2 cellular contexts compared by ENCODE assay signal in the genomic region with DNA sequence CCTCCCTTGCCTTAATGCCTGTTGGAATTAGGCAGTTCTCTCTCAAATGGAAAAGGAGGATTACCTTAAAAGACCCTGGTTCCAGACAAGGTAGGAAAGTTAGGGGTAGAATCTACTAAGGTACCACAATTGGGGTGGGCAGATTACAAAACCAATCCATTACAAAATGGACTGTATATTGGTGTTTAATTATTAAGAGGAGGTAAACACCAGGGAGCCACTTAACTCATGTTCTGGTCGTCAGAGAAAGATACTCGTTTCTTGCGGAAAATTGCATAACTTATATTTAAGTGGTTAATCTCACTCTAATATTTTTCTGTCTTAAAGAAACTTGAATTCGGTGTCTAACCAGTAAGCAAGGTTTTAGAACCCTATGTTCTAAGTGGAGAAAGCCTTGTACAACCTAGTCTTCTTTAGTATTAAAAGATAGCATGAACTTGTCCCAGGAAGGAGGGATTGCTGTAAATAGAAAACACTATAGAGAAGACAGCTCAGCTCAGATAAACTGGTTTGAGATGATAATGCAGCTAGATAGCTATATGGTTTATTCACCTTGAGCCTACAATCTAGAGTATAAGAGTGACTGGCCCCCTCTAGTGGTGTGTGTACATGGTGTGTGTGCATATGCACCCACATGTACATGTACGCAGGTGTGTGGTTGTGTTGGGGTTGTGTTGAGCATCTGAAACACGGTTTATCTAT.
TF ChIP-seq lines count a peak whose summit lies in the region.

No MANE protein-coding gene starts in this region.

TF ChIP-seq in K562, 482 proteins besides CTCF, POLR2A, EP300 and RAD21 (continued from another document and continues in another):
- TF ChIP-seq FOXP4 (CRISPR knock-in tag; IDR thresholded peaks at IDR 0.05; ENCODE audit: borderline replicate concordance): no peak
- no peak for TF ChIP-seq ZNF589 (CRISPR knock-in tag; IDR thresholded peaks at IDR 0.05; ENCODE audit: low read depth)
- no peak for TF ChIP-seq BRCA1 (IDR thresholded peaks at IDR 0.05)
- TF ChIP-seq BRCA1 (CRISPR knock-in tag; IDR thresholded peaks at IDR 0.05): no peak
- no peak for TF ChIP-seq TOE1 (IDR thresholded peaks at IDR 0.05; ENCODE audit: borderline replicate concordance)
- no peak for TF ChIP-seq TOE1 (CRISPR knock-in tag; IDR thresholded peaks at IDR 0.05; ENCODE audit: borderline replicate concordance, low read depth)
- TF ChIP-seq KDM1A (IDR thresholded peaks at IDR 0.05): peak in 1 of 2 experiments; percentile 91; a peak in 2 of 4 replicates
- peak; percentile 73 for TF ChIP-seq CTCFL (IDR thresholded peaks at IDR 0.05; ENCODE audit: borderline replicate concordance, insufficient read depth, low read depth, low read length, poor library complexity, severe bottlenecking)
- TF ChIP-seq BACH1 (tag; IDR thresholded peaks at IDR 0.05): no peak
- TF ChIP-seq MNT (conservative IDR thresholded peaks at IDR 0.05): 0 out of 4 replicates have a peak, but pooled peaks of 1 of the 2 experiments have one; percentile 19
- TF ChIP-seq RBM39 (optimal IDR thresholded peaks at IDR 0.05; ENCODE audit: low read depth, low read length): no peak
- no peak for TF ChIP-seq ZNF444 (CRISPR knock-in tag; IDR thresholded peaks at IDR 0.05)
- no peak for TF ChIP-seq ZNF408 (CRISPR knock-in tag; IDR thresholded peaks at IDR 0.05; ENCODE audit: low read depth)
- TF ChIP-seq HMBOX1 (IDR thresholded peaks at IDR 0.05): peak; percentile 65; the same call in 1 of the 2 replicates
- TF ChIP-seq YY1 (IDR thresholded peaks at IDR 0.05; ENCODE audit: borderline replicate concordance in 1 of 3, control insufficient read depth in 1 of 3, extremely low read depth in 1 of 3, insufficient read depth in 3 of 3, insufficient read length in 1 of 3, insufficient replicate concordance in 2 of 3, low read depth in 1 of 3, low read length in 2 of 3): no peak

TF ChIP-seq in liver, 16 proteins besides CTCF, POLR2A, EP300 and RAD21 (continued from another document):
- TF ChIP-seq MAX (IDR thresholded peaks at IDR 0.05) (no peak), NR2F2 (IDR thresholded peaks at IDR 0.05) (no peak), HNF4A (conservative IDR thresholded peaks at IDR 0.05) (no peak), FOXA2 (IDR thresholded peaks at IDR 0.05) (no peak), HNF4G (IDR thresholded peaks at IDR 0.05) (no peak)
- TF ChIP-seq, protein P1, sequence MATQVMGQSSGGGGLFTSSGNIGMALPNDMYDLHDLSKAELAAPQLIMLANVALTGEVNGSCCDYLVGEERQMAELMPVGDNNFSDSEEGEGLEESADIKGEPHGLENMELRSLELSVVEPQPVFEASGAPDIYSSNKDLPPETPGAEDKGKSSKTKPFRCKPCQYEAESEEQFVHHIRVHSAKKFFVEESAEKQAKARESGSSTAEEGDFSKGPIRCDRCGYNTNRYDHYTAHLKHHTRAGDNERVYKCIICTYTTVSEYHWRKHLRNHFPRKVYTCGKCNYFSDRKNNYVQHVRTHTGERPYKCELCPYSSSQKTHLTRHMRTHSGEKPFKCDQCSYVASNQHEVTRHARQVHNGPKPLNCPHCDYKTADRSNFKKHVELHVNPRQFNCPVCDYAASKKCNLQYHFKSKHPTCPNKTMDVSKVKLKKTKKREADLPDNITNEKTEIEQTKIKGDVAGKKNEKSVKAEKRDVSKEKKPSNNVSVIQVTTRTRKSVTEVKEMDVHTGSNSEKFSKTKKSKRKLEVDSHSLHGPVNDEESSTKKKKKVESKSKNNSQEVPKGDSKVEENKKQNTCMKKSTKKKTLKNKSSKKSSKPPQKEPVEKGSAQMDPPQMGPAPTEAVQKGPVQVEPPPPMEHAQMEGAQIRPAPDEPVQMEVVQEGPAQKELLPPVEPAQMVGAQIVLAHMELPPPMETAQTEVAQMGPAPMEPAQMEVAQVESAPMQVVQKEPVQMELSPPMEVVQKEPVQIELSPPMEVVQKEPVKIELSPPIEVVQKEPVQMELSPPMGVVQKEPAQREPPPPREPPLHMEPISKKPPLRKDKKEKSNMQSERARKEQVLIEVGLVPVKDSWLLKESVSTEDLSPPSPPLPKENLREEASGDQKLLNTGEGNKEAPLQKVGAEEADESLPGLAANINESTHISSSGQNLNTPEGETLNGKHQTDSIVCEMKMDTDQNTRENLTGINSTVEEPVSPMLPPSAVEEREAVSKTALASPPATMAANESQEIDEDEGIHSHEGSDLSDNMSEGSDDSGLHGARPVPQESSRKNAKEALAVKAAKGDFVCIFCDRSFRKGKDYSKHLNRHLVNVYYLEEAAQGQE (IDR thresholded peaks at IDR 0.05): no peak
- TF ChIP-seq, protein P2, sequence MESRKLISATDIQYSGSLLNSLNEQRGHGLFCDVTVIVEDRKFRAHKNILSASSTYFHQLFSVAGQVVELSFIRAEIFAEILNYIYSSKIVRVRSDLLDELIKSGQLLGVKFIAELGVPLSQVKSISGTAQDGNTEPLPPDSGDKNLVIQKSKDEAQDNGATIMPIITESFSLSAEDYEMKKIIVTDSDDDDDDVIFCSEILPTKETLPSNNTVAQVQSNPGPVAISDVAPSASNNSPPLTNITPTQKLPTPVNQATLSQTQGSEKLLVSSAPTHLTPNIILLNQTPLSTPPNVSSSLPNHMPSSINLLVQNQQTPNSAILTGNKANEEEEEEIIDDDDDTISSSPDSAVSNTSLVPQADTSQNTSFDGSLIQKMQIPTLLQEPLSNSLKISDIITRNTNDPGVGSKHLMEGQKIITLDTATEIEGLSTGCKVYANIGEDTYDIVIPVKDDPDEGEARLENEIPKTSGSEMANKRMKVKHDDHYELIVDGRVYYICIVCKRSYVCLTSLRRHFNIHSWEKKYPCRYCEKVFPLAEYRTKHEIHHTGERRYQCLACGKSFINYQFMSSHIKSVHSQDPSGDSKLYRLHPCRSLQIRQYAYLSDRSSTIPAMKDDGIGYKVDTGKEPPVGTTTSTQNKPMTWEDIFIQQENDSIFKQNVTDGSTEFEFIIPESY (IDR thresholded peaks at IDR 0.05): no peak
